1 cellular context compared by ENCODE assay signal in genomic region chr2:180980185-180980942, GRCh38.
TF ChIP-seq lines count a peak whose summit lies in the region.

UBE2E3 (plus strand) TSS chr2:180980605; CDS start chr2:180982043, 1,438 bp downstream.

TF ChIP-seq in WTC11, 78 proteins besides CTCF, POLR2A, EP300 and RAD21 (continued from another document and continues in another):
- TF ChIP-seq ZNF532 (CRISPR knock-in tag; IDR thresholded peaks at IDR 0.05; ENCODE audit: borderline replicate concordance) (no peak), ZNF317 (CRISPR knock-in tag; IDR thresholded peaks at IDR 0.05; ENCODE audit: borderline replicate concordance, low read depth) (0 out of 2 replicates have a peak, but pooled peaks have one; percentile 21), FOXK1 (CRISPR knock-in tag; IDR thresholded peaks at IDR 0.05) (no peak; the same call in 1 of the 2 replicates), NR3C1 (CRISPR knock-in tag; conservative IDR thresholded peaks at IDR 0.05; ENCODE audit: low read depth) (no peak), MXD4 (CRISPR knock-in tag; IDR thresholded peaks at IDR 0.05; ENCODE audit: borderline replicate concordance) (no peak), ZNF232 (CRISPR knock-in tag; IDR thresholded peaks at IDR 0.05) (no peak), E2F5 (CRISPR knock-in tag; IDR thresholded peaks at IDR 0.05) (peak; percentile 58; the same call in 1 of the 2 replicates), GRHL2 (CRISPR knock-in tag; IDR thresholded peaks at IDR 0.05; ENCODE audit: insufficient replicate concordance, severe bottlenecking) (no peak), ERG (CRISPR knock-in tag; IDR thresholded peaks at IDR 0.05) (no peak), ZNF671 (CRISPR knock-in tag; IDR thresholded peaks at IDR 0.05) (no peak), KAT7 (CRISPR knock-in tag; IDR thresholded peaks at IDR 0.05; ENCODE audit: borderline replicate concordance) (0 out of 2 replicates have a peak, but pooled peaks have one; percentile 76), PRRX2 (CRISPR knock-in tag; IDR thresholded peaks at IDR 0.05) (no peak), FOXP4 (CRISPR knock-in tag; IDR thresholded peaks at IDR 0.05) (no peak; the same call in 1 of the 2 replicates), SP1 (CRISPR knock-in tag; conservative IDR thresholded peaks at IDR 0.05) (no peak), ZNF121 (CRISPR knock-in tag; IDR thresholded peaks at IDR 0.05) (no peak), CREM (CRISPR knock-in tag; IDR thresholded peaks at IDR 0.05) (peak; percentile 52; the same call in 1 of the 2 replicates), ZSCAN18 (CRISPR knock-in tag; IDR thresholded peaks at IDR 0.05) (no peak), ESRRA (CRISPR knock-in tag; IDR thresholded peaks at IDR 0.05; ENCODE audit: borderline replicate concordance) (peak; percentile 61; the same call in 1 of the 2 replicates), JUN (CRISPR knock-in tag; IDR thresholded peaks at IDR 0.05) (0 out of 2 replicates have a peak, but pooled peaks have one; percentile 13), AR (CRISPR knock-in tag; IDR thresholded peaks at IDR 0.05) (no peak), STAT6 (CRISPR knock-in tag; conservative IDR thresholded peaks at IDR 0.05; ENCODE audit: low read depth) (no peak), OVOL2 (CRISPR knock-in tag; IDR thresholded peaks at IDR 0.05; ENCODE audit: borderline replicate concordance) (no peak), ZNF425 (CRISPR knock-in tag; conservative IDR thresholded peaks at IDR 0.05) (no peak), MAX (CRISPR knock-in tag; IDR thresholded peaks at IDR 0.05) (peak; percentile 68; the same call in 1 of the 2 replicates), HMGXB4 (CRISPR knock-in tag; IDR thresholded peaks at IDR 0.05) (peak; percentile 34; the same call in 1 of the 2 replicates), CBFB (CRISPR knock-in tag; IDR thresholded peaks at IDR 0.05; ENCODE audit: low read depth) (no peak), RORB (CRISPR knock-in tag; IDR thresholded peaks at IDR 0.05) (no peak), ZNF512 (CRISPR knock-in tag; IDR thresholded peaks at IDR 0.05; ENCODE audit: borderline replicate concordance) (no peak), NFATC4 (CRISPR knock-in tag; IDR thresholded peaks at IDR 0.05) (no peak), RELA (CRISPR knock-in tag; IDR thresholded peaks at IDR 0.05; ENCODE audit: borderline replicate concordance) (no peak), ZNF423 (CRISPR knock-in tag; IDR thresholded peaks at IDR 0.05) (peak; percentile 66; the same call in 1 of the 2 replicates), TCF7 (CRISPR knock-in tag; IDR thresholded peaks at IDR 0.05; ENCODE audit: low read depth) (no peak), ATF1 (CRISPR knock-in tag; IDR thresholded peaks at IDR 0.05) (no peak), HMGA2 (CRISPR knock-in tag; IDR thresholded peaks at IDR 0.05) (no peak)
